8 cellular contexts compared by ENCODE assay signal in the genomic region with DNA sequence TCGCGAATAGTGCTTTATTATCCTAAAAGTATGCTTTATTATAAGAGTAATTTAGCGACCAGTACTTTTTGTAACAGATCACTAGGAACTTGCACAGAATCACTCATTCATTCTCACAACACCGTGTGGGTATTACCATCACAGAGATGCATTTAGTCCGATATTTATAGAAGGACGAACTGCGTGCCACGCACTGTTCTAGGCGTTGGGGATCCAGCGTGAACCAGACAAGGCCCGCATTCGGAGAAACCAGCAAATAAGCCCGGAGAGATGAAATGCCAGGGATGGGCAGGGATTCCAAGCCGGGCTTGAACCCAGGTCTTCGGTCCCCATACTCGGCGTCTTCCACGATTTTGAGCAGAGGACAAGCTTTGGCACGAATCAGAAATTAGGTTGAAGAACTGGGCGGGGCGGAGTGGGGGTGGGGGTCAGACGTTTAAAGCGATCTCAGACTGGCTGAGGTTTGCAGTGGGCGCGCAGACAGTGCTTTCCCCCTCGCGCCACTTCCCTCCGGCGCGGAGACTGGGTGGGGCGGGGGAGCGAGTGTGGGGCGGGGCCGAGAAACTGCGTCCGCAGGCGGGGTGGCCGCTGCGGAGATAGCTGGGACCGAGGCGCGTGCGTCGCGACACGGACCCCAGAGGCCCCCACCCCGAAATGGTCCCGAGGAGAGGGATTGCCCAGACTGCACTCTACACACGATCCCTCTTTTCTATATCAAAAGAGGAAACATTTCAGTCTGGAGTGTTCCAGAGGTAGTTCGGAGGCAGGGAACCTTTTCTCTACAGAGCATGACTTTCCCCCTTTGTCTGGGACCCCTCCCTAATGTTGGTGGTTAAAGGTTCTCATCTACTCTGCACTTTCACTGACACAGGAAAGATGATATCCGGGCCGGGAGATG. TPM values are rescaled to one million over a fixed set of nuclear protein-coding genes. Genes with fewer than 3 reads are reported as not detected.
DNase-seq lines count a peak whose midpoint lies in the region; ATAC-seq lines count a peak whose summit lies in the region.

No MANE protein-coding gene starts in this region.

- H3K4me1 ChIP-seq in neuronal stem cell (ENCODE audit: control insufficient read depth in 2 of 2, insufficient read depth in 1 of 2, low read depth in 1 of 2, low read length in 2 of 2), result peaks cover 6 to 8% of the 10 kb centered on the region in 2 donors

- peaks cover 9 to 14% of the 10 kb centered on the region in 2 donors for H3K36me3 ChIP-seq in neuronal stem cell (replicated peaks in 1 of 2; ENCODE audit: control insufficient read depth in 2 of 2, insufficient read depth in 2 of 2, low read length in 2 of 2)

- no peaks in the 10 kb centered on the region for H3K79me1 ChIP-seq in neuronal stem cell (ENCODE audit: low read depth, low read length)

- peak overlapping the region; percentile 92 for H3K4me2 ChIP-seq in neuronal stem cell (ENCODE audit: insufficient read depth, low read length, poor library complexity, severe bottlenecking)

- H3K9me3 ChIP-seq in neuronal stem cell (replicated peaks in 1 of 2; ENCODE audit: control insufficient read depth in 2 of 2, insufficient read depth in 1 of 2, low read depth in 1 of 2, low read length in 2 of 2), result peaks cover 0 to 3% of the 10 kb centered on the region in 2 donors

- no peak overlapping the region for H3K14ac ChIP-seq in neuronal stem cell (ENCODE audit: low read length)

- H3K27me3 ChIP-seq in neuronal stem cell (ENCODE audit: control insufficient read depth in 3 of 3, insufficient read depth in 3 of 3, low read depth in 1 of 3, low read length in 3 of 3), result peaks cover 0 to 56% (median 0%) of the 10 kb centered on the region in 3 experiments

- H2BK5ac ChIP-seq in neuronal stem cell (ENCODE audit: low read length), result no peak overlapping the region

- H2AK5ac ChIP-seq in neuronal stem cell (ENCODE audit: low read depth, low read length), result no peak overlapping the region

- DNase-seq in NCI-H345 treated with DMSO at 0.1 percent for 48 hours (lab: John Stamatoyannopoulos, UW; ENCODE audit: unreplicated experiment) (peak; percentile 76), neuronal stem cell (ENCODE audit: low spot score) (peak; percentile 23), substantia nigra (lab: John Stamatoyannopoulos, UW) (peak in 26 of 49 donors; percentile 4 to 69 (median 34)), cerebellar nuclear complex (lab: John Stamatoyannopoulos, UW) (no peak), amniotic stem cell (lab: John Stamatoyannopoulos, UW) (no peak)
- peak; percentile 46 to 70 (median 67) for DNase-seq in activated CD8-positive, alpha-beta memory T cell treated with anti-CD3 and anti-CD28 coated beads for 48 hours (ENCODE audit: low read depth in 2 of 3, low spot score in 2 of 3)

- no peak overlapping the region for H2BK120ac ChIP-seq in neuronal stem cell (ENCODE audit: low read depth, low read length)

- H3K23ac ChIP-seq in neuronal stem cell (ENCODE audit: low read depth, low read length, poor library complexity), result no peak overlapping the region

- H3K18ac ChIP-seq in neuronal stem cell (ENCODE audit: low read length), result no peak overlapping the region

- no CpG with 5 or more reads among the region's 52 CpGs for WGBS in neuronal stem cell (ENCODE audit: extremely low coverage in 2 of 2, insufficient read length in 2 of 2, insufficient replicate concordance in 1 of 2), 2 donors

- H2BK12ac ChIP-seq in neuronal stem cell (ENCODE audit: low read length), result no peak overlapping the region

- H2BK15ac ChIP-seq in neuronal stem cell (ENCODE audit: low read length), result no peak overlapping the region

- no peak overlapping the region for H4K8ac ChIP-seq in neuronal stem cell (ENCODE audit: low read depth, low read length)

- H3K27ac ChIP-seq in neuronal stem cell (replicated peaks; ENCODE audit: low read length), result no peak overlapping the region
- H3K27ac ChIP-seq in substantia nigra (ENCODE audit: low read depth, low read length, poor library complexity, severe bottlenecking), result peak overlapping the region; percentile 49

- H4K91ac ChIP-seq in neuronal stem cell (ENCODE audit: low read depth, low read length, poor library complexity), result no peak overlapping the region

- H3K4ac ChIP-seq in neuronal stem cell (ENCODE audit: low read length), result no peak overlapping the region

- H3K9ac ChIP-seq in neuronal stem cell (ENCODE audit: low read depth, low read length, poor library complexity), result peak overlapping the region; percentile 5

- peak overlapping the region; percentile 30 to 75 for H3K4me3 ChIP-seq in neuronal stem cell (ENCODE audit: low read length in 2 of 2)

- peak overlapping the region; percentile 69 for H2AFZ ChIP-seq in neuronal stem cell (ENCODE audit: low read length)

- ATAC-seq in GM19035 (IDR thresholded peaks at IDR 0.05; ENCODE audit: unreplicated experiment) (peak; percentile 4), esophagus mucosa (peak; percentile 56)

RNA-seq across cellular contexts. Expression of a gene that starts 1.1 kb away (rescaled TPM):
- 3.6 TPM for total RNA-seq in esophagus mucosa
- 20.1 TPM for polyA plus RNA-seq in neuronal stem cell (2013, experiment 1 of 2)
- polyA plus RNA-seq in neuronal stem cell (2013, experiment 2 of 2), result 20.4 TPM

Comparison
In these comparisons a context has a peak if more than half of its experiments do, and no peak if none do; other contexts are left out.
1. DNase-seq: peak in NCI-H345 treated with DMSO at 0.1 percent for 48 hours (single experiment), activated CD8-positive, alpha-beta memory T cell treated with anti-CD3 and anti-CD28 coated beads for 48 hours (3 of 3), neuronal stem cell (single experiment) and substantia nigra (26 of 49); none in cerebellar nuclear complex (0 of 2) and amniotic stem cell (single experiment).